In the genomic region with DNA sequence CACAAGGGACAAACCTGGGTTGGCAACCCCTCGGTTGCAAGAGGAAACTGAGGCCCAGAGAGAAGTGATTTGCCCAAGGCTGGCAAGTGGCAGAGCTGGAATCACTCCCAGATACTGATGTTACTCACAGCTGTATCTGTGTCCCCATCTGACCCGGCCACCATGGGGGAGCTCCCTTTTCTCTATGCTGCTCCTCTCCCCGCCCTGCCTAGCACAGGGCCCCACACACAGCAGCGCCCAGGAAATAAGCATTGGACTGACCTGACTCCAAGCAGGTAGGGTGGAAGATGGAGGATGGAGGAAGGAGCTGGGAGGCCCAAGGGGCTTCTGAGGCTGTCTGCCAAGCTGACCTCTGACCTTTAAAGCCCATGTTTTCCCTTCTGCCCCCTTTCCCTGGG, we compare ENCODE assay signal across 17 cellular contexts. TPM values are rescaled to one million over a fixed set of nuclear protein-coding genes. Genes with fewer than 3 reads are reported as not detected.
DNase-seq lines count a peak whose midpoint lies in the region; ATAC-seq, FAIRE-seq and TF ChIP-seq lines count a peak whose summit lies in the region.
"Had no signal": no experiment of that assay in that cellular context is flagged by ENCODE, and none has a peak within 500 bp of the region (broad histone marks: within the 10 kb centered on the region; RNA-seq: fewer than 3 reads in every experiment).

No MANE protein-coding gene starts in this region.

- peaks cover 15% of the 10 kb centered on the region for H3K79me2 ChIP-seq in trophoblast cell (ENCODE audit: control insufficient read depth, insufficient read depth, low read length, poor library complexity)

- no peak overlapping the region for H2BK15ac ChIP-seq in IMR-90 (ENCODE audit: low read depth, low read length)

- POLR2A ChIA-PET in IMR-90 (lab: Charles Lee; ENCODE audit: unreplicated experiment): no interaction called here

- no peak for TF ChIP-seq POLR2A in IMR-90 (IDR thresholded peaks at IDR 0.05; ENCODE audit: low read depth, low read length)
- TF ChIP-seq POLR2A in breast epithelium (IDR thresholded peaks at IDR 0.05): no peak
- TF ChIP-seq POLR2A in GM12891 (IDR thresholded peaks at IDR 0.05; ENCODE audit: low read depth, low read length): no peak

- H3K36me3 ChIP-seq in IMR-90 (ENCODE audit: control insufficient read depth, insufficient read depth, low read length) (no peaks in the 10 kb centered on the region), breast epithelium (no peaks in the 10 kb centered on the region), trophoblast cell (ENCODE audit: control insufficient read depth in 1 of 2, insufficient read depth in 2 of 2, low read length in 2 of 2) (no peaks in the 10 kb centered on the region)
- H3K36me3 ChIP-seq: cardiac muscle cell, heart right ventricle, spleen had no signal

- no peak overlapping the region for H3K18ac ChIP-seq in IMR-90 (ENCODE audit: low read depth, low read length)
- H3K18ac ChIP-seq in trophoblast cell (ENCODE audit: low read length): no peak overlapping the region

- no peak overlapping the region for H4K5ac ChIP-seq in IMR-90 (ENCODE audit: low read depth, low read length)

- no peak for DNase-seq in IMR-90
- DNase-seq in breast epithelium (ENCODE audit: low spot score in 2 of 2): no peak
- DNase-seq in trophoblast cell: no peak
- DNase-seq in GM12891 (ENCODE audit: insufficient read length, low spot score): no peak
- DNase-seq: activated CD4-positive, CD25-positive, alpha-beta regulatory T cell; effector CD4-positive, alpha-beta T cell; heart right ventricle; NCI-H187 treated with DMSO at 0.1 percent for 48 hours; psoas muscle; spleen had no signal

- peaks cover 10% of the 10 kb centered on the region for H3K4me1 ChIP-seq in IMR-90 (ENCODE audit: control insufficient read depth, insufficient read depth, low read length)
- H3K4me1 ChIP-seq in breast epithelium: peaks cover under 1 to 22% of the 10 kb centered on the region in 2 donors
- H3K4me1 ChIP-seq in trophoblast cell (ENCODE audit: control insufficient read depth in 1 of 2, insufficient read depth in 2 of 2, low read length in 2 of 2): peaks cover 4 to 18% of the 10 kb centered on the region in 2 experiments

- no peak for TF ChIP-seq RAD21 in IMR-90 (IDR thresholded peaks at IDR 0.05; ENCODE audit: low read length)

- no peak overlapping the region for H2BK5ac ChIP-seq in IMR-90 (ENCODE audit: low read depth, low read length, poor library complexity, severe bottlenecking)
- H2BK5ac ChIP-seq in trophoblast cell (ENCODE audit: low read depth, low read length, poor library complexity): no peak overlapping the region

- H3K79me1 ChIP-seq in IMR-90 (ENCODE audit: low read depth in 1 of 2, low read length in 2 of 2): peaks cover 0 to 17% of the 10 kb centered on the region in 2 experiments; a peak in 3 of 4 replicates
- H3K79me1 ChIP-seq in trophoblast cell (ENCODE audit: low read length): peaks cover 23% of the 10 kb centered on the region

- dilution Hi-C loops in IMR-90 (cut with HindIII; ENCODE audit: low sequenced_read_pairs, unreplicated experiment): no loop called here

- BruUV-seq in IMR-90 (replicated peaks; lab: Mats Ljungman, UMichigan): no TSS peak

- H3K4ac ChIP-seq in IMR-90 (ENCODE audit: low read depth, low read length) (no peak overlapping the region), trophoblast cell (ENCODE audit: low read depth, low read length) (no peak overlapping the region)

- H2BK12ac ChIP-seq in trophoblast cell (ENCODE audit: low read length): no peak overlapping the region

- no peak overlapping the region for H4K91ac ChIP-seq in IMR-90 (ENCODE audit: insufficient read depth, low read depth, low read length)
- no peak overlapping the region for H4K91ac ChIP-seq in trophoblast cell (ENCODE audit: low read depth, low read length)

- no peaks in the 10 kb centered on the region for H3K9me1 ChIP-seq in IMR-90 (ENCODE audit: insufficient read depth, low read length)

- H3K4me2 ChIP-seq in IMR-90 (ENCODE audit: low read depth, low read length) (no peak overlapping the region), trophoblast cell (ENCODE audit: low read length) (no peak overlapping the region)

- H2AK5ac ChIP-seq in IMR-90 (ENCODE audit: low read depth, low read length) (no peak overlapping the region), trophoblast cell (ENCODE audit: low read length) (peak overlapping the region; percentile 19)

- H2AK9ac ChIP-seq in IMR-90 (replicated peaks; ENCODE audit: low read depth, low read length, poor library complexity): peak overlapping the region; percentile 77

- FAIRE-seq in GM12891 (lab: Jason Lieb, UNC): no peak

- H2BK120ac ChIP-seq in IMR-90 (ENCODE audit: low read depth, low read length) (no peak overlapping the region), trophoblast cell (ENCODE audit: insufficient read depth, low read length, poor library complexity) (no peak overlapping the region)

- H3K56ac ChIP-seq in IMR-90 (ENCODE audit: extremely low read depth, insufficient read depth, low read length): no peak overlapping the region

- no peak for TF ChIP-seq CTCF in IMR-90 (conservative IDR thresholded peaks at IDR 0.05; ENCODE audit: low read depth, low read length)
- TF ChIP-seq CTCF in breast epithelium (IDR thresholded peaks at IDR 0.05): no peak

- H3K14ac ChIP-seq in IMR-90 (replicated peaks; ENCODE audit: low read depth, low read length): no peak overlapping the region
- H3K14ac ChIP-seq in trophoblast cell (ENCODE audit: low read length): no peak overlapping the region

- H3K9ac ChIP-seq in IMR-90 (ENCODE audit: low read depth, low read length) (no peak overlapping the region), trophoblast cell (ENCODE audit: low read length) (no peak overlapping the region)

- no peak overlapping the region for H2BK20ac ChIP-seq in IMR-90 (ENCODE audit: low read depth, low read length)

- H3K9me3 ChIP-seq in IMR-90 (ENCODE audit: control insufficient read depth, insufficient read depth, low read length) (no peaks in the 10 kb centered on the region), breast epithelium (no peaks in the 10 kb centered on the region), trophoblast cell (ENCODE audit: insufficient read depth, low read depth, low read length) (peaks cover 2% of the 10 kb centered on the region)
- H3K9me3 ChIP-seq: heart right ventricle, psoas muscle, SJSA1, spleen had no signal

- intact Hi-C loops in IMR-90 (cut with micrococcal nuclease) (no loop called here), breast epithelium (cut with DNase I; ENCODE audit: low total_unique reads) (no loop called here)

- H3K4me3 ChIP-seq in IMR-90 (ENCODE audit: insufficient read depth, low read depth, low read length) (no peak overlapping the region), breast epithelium (no peak overlapping the region), trophoblast cell (ENCODE audit: low read depth, low read length) (no peak overlapping the region)
- H3K4me3 ChIP-seq: cardiac muscle cell, heart right ventricle, psoas muscle, SJSA1, spleen had no signal

- H4K20me1 ChIP-seq in IMR-90 (ENCODE audit: insufficient read depth, low read length): peaks cover under 1% of the 10 kb centered on the region; the same call in 1 of the 2 replicates

- H3K27ac ChIP-seq in IMR-90 (ENCODE audit: insufficient read depth, low read length): no peak overlapping the region
- H3K27ac ChIP-seq in breast epithelium: peak overlapping the region; percentile 80 to 93
- no peak overlapping the region for H3K27ac ChIP-seq in trophoblast cell (ENCODE audit: low read depth, low read length)
- H3K27ac ChIP-seq: cardiac muscle cell, heart right ventricle, psoas muscle, SJSA1, spleen had no signal

- 100% methylated on average over 1 of the region's 4 CpGs; no CpG with 5 or more reads in 1 of the 2 experiments for WGBS in IMR-90 (ENCODE audit: extremely low coverage in 2 of 2, insufficient read length in 1 of 2), 2 experiments
- no CpG with 5 or more reads among the region's 4 CpGs for WGBS in trophoblast cell (ENCODE audit: extremely low coverage, insufficient coverage, insufficient read length)

- H3K27me3 ChIP-seq in IMR-90 (ENCODE audit: control insufficient read depth, insufficient read depth, low read length) (no peaks in the 10 kb centered on the region), breast epithelium (no peaks in the 10 kb centered on the region), trophoblast cell (ENCODE audit: insufficient read depth, low read length) (no peaks in the 10 kb centered on the region)
- H3K27me3 ChIP-seq: cardiac muscle cell, SJSA1 had no signal

- ATAC-seq in IMR-90 (ENCODE audit: low read depth) (no peak), HG03457 (IDR thresholded peaks at IDR 0.05; ENCODE audit: unreplicated experiment) (no peak)
- ATAC-seq in activated CD4-positive, CD25-positive, alpha-beta regulatory T cell treated with anti-CD3 and anti-CD28 coated beads, Interleukin-2, amount 50 U/mL, for 24 hours: no peak
- ATAC-seq: heart right ventricle; natural killer cell treated with Interleukin-12 subunit alpha and Interleukin-12 subunit beta and Interleukin-15 and Interleukin-18, amount 100 ng/mL, for 72 hours had no signal

- CTCF ChIA-PET in IMR-90 (lab: Yijun Ruan, JAX): no interaction called here

- in situ Hi-C loops in IMR-90 (cut with MboI; ENCODE audit: low sequenced_read_pairs): no loop called here

- no peak overlapping the region for H4K12ac ChIP-seq in trophoblast cell (ENCODE audit: low read depth, low read length)

- H4K8ac ChIP-seq in IMR-90 (ENCODE audit: low read depth in 2 of 2, low read length in 2 of 2) (no peak overlapping the region), trophoblast cell (ENCODE audit: low read depth, low read length) (no peak overlapping the region)

- H3K23ac ChIP-seq in IMR-90 (ENCODE audit: low read depth, low read length): no peak overlapping the region
- H3K23ac ChIP-seq in trophoblast cell (ENCODE audit: low read length): no peak overlapping the region

- H2AFZ ChIP-seq in IMR-90 (replicated peaks; ENCODE audit: low read length, poor library complexity) (no peak overlapping the region), trophoblast cell (ENCODE audit: insufficient read depth, low read length, poor library complexity) (no peak overlapping the region)

RNA-seq across cellular contexts. Expression of a gene that starts 3.0 kb away (rescaled TPM):
- total RNA-seq in IMR-90 (2012; rRNA removed) (43.6 and 52.2 TPM in 2 replicates), breast epithelium (10 to 100 TPM; 17.4 to 73.4 (median 42.6) TPM)
- 140 and 159 TPM in 2 replicates for polyA plus RNA-seq in IMR-90 (2012; rRNA removed)
- polyA plus RNA-seq in IMR-90 (2012; cell fraction: cytosol; rRNA removed): 157 and 164 TPM in 2 replicates
- polyA plus RNA-seq in IMR-90 (2012; cell fraction: nucleus; rRNA removed; ENCODE audit: low replicate concordance): 95.1 and 141 TPM in 2 replicates
- polyA plus RNA-seq in trophoblast cell (2013): 88.4 and 91.1 TPM in 2 replicates
- polyA plus RNA-seq in GM12891 (2012; ENCODE audit: low read depth, missing spikeins): not detected
- total RNA-seq: natural killer cell treated with Interleukin-12 subunit alpha and Interleukin-12 subunit beta and Interleukin-15 and Interleukin-18, amount 100 ng/mL, for 72 hours had no signal

RNA-seq across cellular contexts. Expression of a gene that starts 13.3 kb away (rescaled TPM):
- total RNA-seq in IMR-90 (2012; rRNA removed) (not detected in 2 replicates), breast epithelium (not detected)
- not detected in 2 replicates for polyA plus RNA-seq in IMR-90 (2012; rRNA removed)
- not detected in 2 replicates for polyA plus RNA-seq in IMR-90 (2012; cell fraction: cytosol; rRNA removed)
- not detected in 2 replicates for polyA plus RNA-seq in IMR-90 (2012; cell fraction: nucleus; rRNA removed; ENCODE audit: low replicate concordance)
- 0.06 and 0.08 TPM in 2 replicates for polyA plus RNA-seq in trophoblast cell (2013)
- not detected for polyA plus RNA-seq in GM12891 (2012; ENCODE audit: low read depth, missing spikeins)
- total RNA-seq: heart right ventricle; lung microvascular endothelial cell; natural killer cell treated with Interleukin-12 subunit alpha and Interleukin-12 subunit beta and Interleukin-15 and Interleukin-18, amount 100 ng/mL, for 72 hours; psoas muscle; SJSA1; spleen had no signal
- polyA plus RNA-seq: cardiac muscle cell, heart right ventricle, psoas muscle, spleen, thymus had no signal

RNA-seq across cellular contexts. Expression of a gene that starts 19.6 kb away (rescaled TPM):
- total RNA-seq in IMR-90 (2012; rRNA removed): under 0.01 TPM in 1 of 2 replicates, not detected in the other
- 0.72 and 1.1 TPM in 2 replicates for polyA plus RNA-seq in IMR-90 (2012; rRNA removed)
- polyA plus RNA-seq in IMR-90 (2012; cell fraction: cytosol; rRNA removed): 0.08 and 0.45 TPM in 2 replicates
- polyA plus RNA-seq in IMR-90 (2012; cell fraction: nucleus; rRNA removed; ENCODE audit: low replicate concordance): 5.3 and 9.5 TPM in 2 replicates
- total RNA-seq in breast epithelium: 1 to 10 TPM; 1.0 to 1.8 (median 1.3) TPM
- 0.42 and 0.44 TPM in 2 replicates for polyA plus RNA-seq in trophoblast cell (2013)
- 0.42 TPM for polyA plus RNA-seq in GM12891 (2012; ENCODE audit: low read depth, missing spikeins)

RNA-seq across cellular contexts. Expression of a gene that starts 51.8 kb away (rescaled TPM):
- total RNA-seq in IMR-90 (2012; rRNA removed): 1.4 and 2.8 TPM in 2 replicates
- 2.4 and 2.6 TPM in 2 replicates for polyA plus RNA-seq in IMR-90 (2012; rRNA removed)
- 0.44 and 0.71 TPM in 2 replicates for polyA plus RNA-seq in IMR-90 (2012; cell fraction: cytosol; rRNA removed)
- polyA plus RNA-seq in IMR-90 (2012; cell fraction: nucleus; rRNA removed; ENCODE audit: low replicate concordance): 0.13 and 1.4 TPM in 2 replicates
- total RNA-seq in breast epithelium: 1 to 10 TPM in 2 of 3 donors, under 1 TPM in 1; 0.66 to 1.4 (median 1.2) TPM
- 2.1 TPM in 2 replicates for polyA plus RNA-seq in trophoblast cell (2013)
- polyA plus RNA-seq in GM12891 (2012; ENCODE audit: low read depth, missing spikeins): 4.2 TPM

Comparison
In these comparisons a context has a peak if more than half of its experiments do, and no peak if none do; other contexts are left out.
1. H3K27ac ChIP-seq: peak in breast epithelium (2 of 2); none in IMR-90 (single experiment) and trophoblast cell (single experiment).